ENCODE assay signal across 23 cellular contexts in genomic region chr14:23579739-23580138, GRCh38. TPM values are rescaled to one million over a fixed set of nuclear protein-coding genes. Genes with fewer than 3 reads are reported as not detected.
"Had no signal": no experiment of that assay in that cellular context is flagged by ENCODE, and none has a peak within 500 bp of the region (broad histone marks: within the 10 kb centered on the region; RNA-seq: fewer than 3 reads in every experiment).

No MANE protein-coding gene starts in this region.

- H3K27ac ChIP-seq: esophagus muscularis mucosa, gastrocnemius medialis, right atrium auricular region, thyroid gland, upper lobe of right lung had no signal

- H3K4me3 Mint-ChIP-seq: activated CD4-positive, alpha-beta T cell treated with anti-CD3 and anti-CD28 coated beads for 36 hours; activated naive CD4-positive, alpha-beta T cell treated with anti-CD3 and anti-CD28 coated beads for 36 hours; activated naive CD8-positive, alpha-beta T cell treated with anti-CD3 and anti-CD28 coated beads, Interleukin-2, amount 10 ng/mL, durations not matched to agents 7 days and 5 days; activated T-cell treated with anti-CD3 and anti-CD28 coated beads, Interleukin-2, amount 50 U/mL, for 72 hours; effector memory CD8-positive, alpha-beta T cell; natural killer cell; T-helper 1 cell treated with Interleukin-12 subunit alpha and Interleukin-12 subunit beta and Interleukin-4 antibody, amounts not matched to agents 30 μg/mL and 1 μg/mL, for 36 hours had no signal

- H3K27ac Mint-ChIP-seq: activated B cell treated with CpG ODN at 0.5 μM for 24 hours; activated CD4-positive, alpha-beta T cell treated with anti-CD3 and anti-CD28 coated beads for 36 hours; activated naive CD4-positive, alpha-beta T cell treated with anti-CD3 and anti-CD28 coated beads for 36 hours; activated naive CD8-positive, alpha-beta T cell treated with anti-CD3 and anti-CD28 coated beads, Interleukin-2, amount 10 ng/mL, durations not matched to agents 7 days and 5 days; activated T-cell treated with anti-CD3 and anti-CD28 coated beads, Interleukin-2, amount 50 U/mL, for 72 hours; effector memory CD8-positive, alpha-beta T cell; natural killer cell; progenitor cell of endocrine pancreas; T-helper 1 cell treated with Interleukin-12 subunit alpha and Interleukin-12 subunit beta and Interleukin-4 antibody, amounts not matched to agents 30 μg/mL and 1 μg/mL, for 36 hours had no signal

- H3K36me3 Mint-ChIP-seq: activated naive CD8-positive, alpha-beta T cell treated with anti-CD3 and anti-CD28 coated beads, Interleukin-2, amount 10 ng/mL, durations not matched to agents 7 days and 5 days; natural killer cell had no signal

- H3K9me3 ChIP-seq: esophagus muscularis mucosa, gastrocnemius medialis, right atrium auricular region, thyroid gland, upper lobe of right lung had no signal

- H3K9me3 Mint-ChIP-seq: activated B cell treated with CpG ODN at 0.5 μM for 24 hours; activated naive CD4-positive, alpha-beta T cell treated with anti-CD3 and anti-CD28 coated beads for 36 hours; activated naive CD8-positive, alpha-beta T cell treated with anti-CD3 and anti-CD28 coated beads, Interleukin-2, amount 10 ng/mL, durations not matched to agents 7 days and 5 days; activated T-cell treated with anti-CD3 and anti-CD28 coated beads, Interleukin-2, amount 50 U/mL, for 72 hours; effector memory CD8-positive, alpha-beta T cell; natural killer cell; T-helper 1 cell treated with Interleukin-12 subunit alpha and Interleukin-12 subunit beta and Interleukin-4 antibody, amounts not matched to agents 30 μg/mL and 1 μg/mL, for 36 hours had no signal

- H3K4me3 ChIP-seq: gastrocnemius medialis, right atrium auricular region, thyroid gland, upper lobe of right lung had no signal

- ATAC-seq: activated CD4-positive, alpha-beta T cell treated with anti-CD3 and anti-CD28 coated beads for 36 hours; activated T-cell treated with anti-CD3 and anti-CD28 coated beads, Interleukin-2, amount 50 U/mL, for 72 hours; effector memory CD8-positive, alpha-beta T cell; gastrocnemius medialis; natural killer cell; upper lobe of right lung had no signal

- H3K4me1 ChIP-seq: gastrocnemius medialis had no signal

- DNase-seq: activated B cell treated with CpG ODN at 0.5 μM for 24 hours; activated CD4-positive, alpha-beta T cell treated with anti-CD3 and anti-CD28 coated beads for 36 hours; activated CD4-positive, alpha-beta T cell treated with anti-CD3 and anti-CD28 coated beads, Interleukin-2, amount 50 U/mL, for 4 hours; activated effector memory CD4-positive, alpha-beta T cell treated with Interleukin-2 at 50 U/mL for 16 hours; activated naive CD4-positive, alpha-beta T cell treated with anti-CD3 and anti-CD28 coated beads for 36 hours; activated T-cell treated with anti-CD3 and anti-CD28 coated beads, Interleukin-2, amount 50 U/mL, for 72 hours; amniotic stem cell; effector memory CD8-positive, alpha-beta T cell; gastrocnemius medialis; left ventricle myocardium superior; midbrain; natural killer cell; stimulated activated CD4-positive, alpha-beta T cell treated with anti-CD3 and anti-CD28 coated beads, Interleukin-4, amount 100 ng/mL, for 24 hours; stimulated activated naive CD4-positive, alpha-beta T cell treated with Interleukin-2 at 50 U/mL for 16 hours; T1000; thyroid gland; upper lobe of right lung had no signal

- H3K36me3 ChIP-seq: esophagus muscularis mucosa, gastrocnemius medialis, right atrium auricular region, thyroid gland, upper lobe of right lung had no signal

RNA-seq across cellular contexts. Expression of gene JPH4, which starts 1.1 kb away (rescaled TPM):
- total RNA-seq: activated CD4-positive, alpha-beta T cell treated with anti-CD3 and anti-CD28 coated beads for 36 hours; activated naive CD8-positive, alpha-beta T cell treated with anti-CD3 and anti-CD28 coated beads, Interleukin-2, amount 10 ng/mL, durations not matched to agents 7 days and 5 days; progenitor cell of endocrine pancreas had no signal

RNA-seq across cellular contexts. Expression of gene DHRS2, which starts 56.4 kb away (rescaled TPM):
- total RNA-seq: activated B cell treated with CpG ODN at 0.5 μM for 24 hours, gastrocnemius medialis, left ventricle myocardium superior, right atrium auricular region, subcutaneous adipose tissue, thyroid gland had no signal
